Comparison of ENCODE assay signal across 15 cellular contexts in genomic region chr17:76484228-76484725, GRCh38. TPM values are rescaled to one million over a fixed set of nuclear protein-coding genes. Genes with fewer than 3 reads are reported as not detected.
DNase-seq lines count a peak whose midpoint lies in the region; ATAC-seq, FAIRE-seq and TF ChIP-seq lines count a peak whose summit lies in the region.
"Had no signal": no experiment of that assay in that cellular context is flagged by ENCODE, and none has a peak within 500 bp of the region (broad histone marks: within the 10 kb centered on the region; RNA-seq: fewer than 3 reads in every experiment).

No MANE protein-coding gene starts in this region.

- H3K27ac Mint-ChIP-seq in natural killer cell treated with Interleukin-12 subunit alpha and Interleukin-12 subunit beta and Interleukin-15 and Interleukin-18, amount 100 ng/mL, for 72 hours, result peak overlapping the region; percentile 46 to 81
- peak overlapping the region in 1 of 2 donors; percentile 53 for H3K27ac Mint-ChIP-seq in activated naive CD4-positive, alpha-beta T cell treated with anti-CD3 and anti-CD28 coated beads, Interleukin-2, amount 50 U/mL, for 72 hours

- FAIRE-seq in K562 (lab: Jason Lieb, UNC), result no peak

- no peaks in the 10 kb centered on the region for H3K9me1 ChIP-seq in K562 (ENCODE audit: control insufficient read depth, insufficient read depth, low read length)

- no peak overlapping the region for H3K4me3 ChIP-seq in BLaER1
- H3K4me3 ChIP-seq in OCI-LY1 (ENCODE audit: low read depth, low read length, poor library complexity, severe bottlenecking), result no peak overlapping the region
- no peak overlapping the region for H3K4me3 ChIP-seq in K562
- H3K4me3 ChIP-seq in foreskin fibroblast (ENCODE audit: low read depth in 1 of 2, low read length in 2 of 2), result no peak overlapping the region
- no peak overlapping the region for H3K4me3 ChIP-seq in MG63

- WGBS in K562 (ENCODE audit: insufficient coverage, low coverage, missing lambda C conversion rate), result 49% methylated on average over 8 of the region's 11 CpGs

- H3F3A ChIP-seq in OCI-LY1 (ENCODE audit: insufficient read depth, low read length), result no peaks in the 10 kb centered on the region

- POLR2A ChIA-PET in K562 (lab: Yijun Ruan, JAX), result interaction anchor here (1.6 kb wide), 1 partner anchor 9 kb away, joined by 5 read pairs; no protein-coding TSS in a partner anchor

- no peak for TF ChIP-seq CTCF in OCI-LY1 (IDR thresholded peaks at IDR 0.05; ENCODE audit: low read length)
- TF ChIP-seq CTCF in K562 (IDR thresholded peaks at IDR 0.05 in 2 of 3, conservative IDR thresholded peaks at IDR 0.05 in 1 of 3; ENCODE audit: insufficient read depth in 2 of 3, low read depth in 1 of 3, low read length in 3 of 3), result no peak
- no peak for TF ChIP-seq CTCF in foreskin fibroblast (IDR thresholded peaks at IDR 0.05; ENCODE audit: low read depth, low read length)

- H2AFZ ChIP-seq in OCI-LY1 (ENCODE audit: low read length), result no peak overlapping the region
- peak overlapping the region; percentile 68 for H2AFZ ChIP-seq in K562 (ENCODE audit: low read depth, low read length)

- no peak for ATAC-seq in K562
- ATAC-seq in natural killer cell treated with Interleukin-12 subunit alpha and Interleukin-12 subunit beta and Interleukin-15 and Interleukin-18, amount 100 ng/mL, for 72 hours, result no peak
- no peak for ATAC-seq in activated naive CD4-positive, alpha-beta T cell treated with anti-CD3 and anti-CD28 coated beads, Interleukin-2, amount 50 U/mL, for 72 hours
- no peak for ATAC-seq in activated CD4-positive, CD25-positive, alpha-beta regulatory T cell treated with anti-CD3 and anti-CD28 coated beads, Interleukin-2, amount 50 U/mL, for 24 hours

- H3K79me2 ChIP-seq in OCI-LY1 (ENCODE audit: insufficient read depth, low read length) (no peaks in the 10 kb centered on the region), K562 (ENCODE audit: control insufficient read depth, insufficient read depth, low read length) (no peaks in the 10 kb centered on the region; the same call in 2 of the 3 replicates)

- CTCF ChIA-PET in K562 (lab: Yijun Ruan, JAX; ENCODE audit: low intra/inter-chr PET ratio), result no interaction called here

- H3K4me1 Mint-ChIP-seq in natural killer cell treated with Interleukin-12 subunit alpha and Interleukin-12 subunit beta and Interleukin-15 and Interleukin-18, amount 100 ng/mL, for 72 hours (ENCODE audit: low read depth in 2 of 2), result peaks cover 31 to 32% of the 10 kb centered on the region in 2 donors

- intact Hi-C loops in K562 (cut with micrococcal nuclease), result no loop called here

- peaks cover 5% of the 10 kb centered on the region for H3K36me3 Mint-ChIP-seq in natural killer cell treated with Interleukin-12 subunit alpha and Interleukin-12 subunit beta and Interleukin-15 and Interleukin-18, amount 100 ng/mL, for 72 hours
- H3K36me3 Mint-ChIP-seq in activated naive CD4-positive, alpha-beta T cell treated with anti-CD3 and anti-CD28 coated beads, Interleukin-2, amount 50 U/mL, for 72 hours, result peaks cover 0 to 6% of the 10 kb centered on the region in 2 donors

- H3K4me1 ChIP-seq in BLaER1, result peaks cover 81% of the 10 kb centered on the region
- H3K4me1 ChIP-seq in OCI-LY1 (ENCODE audit: insufficient read depth, low read length, severe bottlenecking), result peaks cover 52% of the 10 kb centered on the region
- H3K4me1 ChIP-seq in K562 (replicated peaks in 1 of 2; ENCODE audit: control insufficient read depth in 2 of 2, insufficient read depth in 2 of 2, low read length in 2 of 2), result peaks cover 7 to 14% of the 10 kb centered on the region in 2 experiments; a peak in 4 of 5 replicates

- no peaks in the 10 kb centered on the region for H3K9me2 ChIP-seq in OCI-LY1 (ENCODE audit: low read depth, low read length)

- H3K27ac ChIP-seq in BLaER1 (peak overlapping the region; percentile 40), OCI-LY1 (ENCODE audit: low read depth, low read length, poor library complexity, severe bottlenecking) (peak overlapping the region; percentile 70), K562 (ENCODE audit: extremely low read depth, low read depth, low read length) (peak overlapping the region; percentile 35; the same call in 1 of the 3 replicates)

- H3K9me3 ChIP-seq in BLaER1, result no peaks in the 10 kb centered on the region
- H3K9me3 ChIP-seq in OCI-LY1 (ENCODE audit: low read length), result no peaks in the 10 kb centered on the region
- no peaks in the 10 kb centered on the region for H3K9me3 ChIP-seq in K562 (replicated peaks; ENCODE audit: control insufficient read depth, insufficient read depth, low read depth, low read length)
- H3K9me3 ChIP-seq in MG63, result no peaks in the 10 kb centered on the region

- no peak for TF ChIP-seq RAD21 in K562 (CRISPR knock-in tag; conservative IDR thresholded peaks at IDR 0.05 in 1 of 2, IDR thresholded peaks at IDR 0.05 in 1 of 2)

- no peak overlapping the region for H3K9ac ChIP-seq in BLaER1
- H3K9ac ChIP-seq in OCI-LY1 (ENCODE audit: low read length), result peak overlapping the region; percentile 22; the same call in 1 of the 2 replicates
- no peak overlapping the region for H3K9ac ChIP-seq in K562 (ENCODE audit: insufficient read depth in 1 of 2, low read depth in 2 of 2, low read length in 2 of 2)

- H3K36me3 ChIP-seq in BLaER1 (peaks cover 21% of the 10 kb centered on the region), OCI-LY1 (ENCODE audit: insufficient read depth, low read length) (no peaks in the 10 kb centered on the region), K562 (ENCODE audit: control insufficient read depth, insufficient read depth, low read length) (no peaks in the 10 kb centered on the region), MG63 (peaks cover 5% of the 10 kb centered on the region)

- BruUV-seq in K562 (replicated peaks; lab: Mats Ljungman, UMichigan), result no TSS peak

- DNase-seq in K562 (ENCODE audit: extremely low read depth in 1 of 4, low spot score in 3 of 4), result no peak
- no peak for DNase-seq in natural killer cell treated with Interleukin-12 subunit alpha and Interleukin-12 subunit beta and Interleukin-15 and Interleukin-18, amount 100 ng/mL, for 72 hours (ENCODE audit: low spot score)
- DNase-seq in foreskin fibroblast, result no peak
- no peak for DNase-seq in activated naive CD4-positive, alpha-beta T cell treated with anti-CD3 and anti-CD28 coated beads, Interleukin-2, amount 50 U/mL, for 72 hours (ENCODE audit: low spot score in 2 of 2)
- DNase-seq in MG63, result no peak
- DNase-seq: activated gamma-delta T cell, MM.1S, NCI-H1694, T-helper 2 cell had no signal

- H3K4me3 Mint-ChIP-seq in natural killer cell treated with Interleukin-12 subunit alpha and Interleukin-12 subunit beta and Interleukin-15 and Interleukin-18, amount 100 ng/mL, for 72 hours, result no peak overlapping the region
- H3K4me3 Mint-ChIP-seq: neural crest cell had no signal

- no peaks in the 10 kb centered on the region for H3K9me3 Mint-ChIP-seq in natural killer cell treated with Interleukin-12 subunit alpha and Interleukin-12 subunit beta and Interleukin-15 and Interleukin-18, amount 100 ng/mL, for 72 hours
- H3K9me3 Mint-ChIP-seq in activated naive CD4-positive, alpha-beta T cell treated with anti-CD3 and anti-CD28 coated beads, Interleukin-2, amount 50 U/mL, for 72 hours, result no peaks in the 10 kb centered on the region
- H3K9me3 Mint-ChIP-seq: neural crest cell had no signal

- in situ Hi-C loops in K562 (cut with MboI), result no loop called here

- no peaks in the 10 kb centered on the region for H3K27me3 ChIP-seq in BLaER1
- H3K27me3 ChIP-seq in OCI-LY1 (ENCODE audit: insufficient read depth, low read length), result no peaks in the 10 kb centered on the region
- no peaks in the 10 kb centered on the region; a peak in 1 of 5 replicates for H3K27me3 ChIP-seq in K562 (ENCODE audit: control insufficient read depth in 2 of 2, insufficient read depth in 2 of 2, low read length in 2 of 2)
- H3K27me3 ChIP-seq in MG63, result no peaks in the 10 kb centered on the region

- no peak for TF ChIP-seq EP300 in K562 (IDR thresholded peaks at IDR 0.05; ENCODE audit: low read length)

- H3K27me3 Mint-ChIP-seq in natural killer cell treated with Interleukin-12 subunit alpha and Interleukin-12 subunit beta and Interleukin-15 and Interleukin-18, amount 100 ng/mL, for 72 hours, result no peaks in the 10 kb centered on the region

- TF ChIP-seq POLR2A in K562 (conservative IDR thresholded peaks at IDR 0.05), result no peak

- no peaks in the 10 kb centered on the region for H4K20me1 ChIP-seq in BLaER1
- no peaks in the 10 kb centered on the region for H4K20me1 ChIP-seq in OCI-LY1 (ENCODE audit: insufficient read depth, low read length)
- H4K20me1 ChIP-seq in K562 (replicated peaks; ENCODE audit: control insufficient read depth, insufficient read depth, low read length), result no peaks in the 10 kb centered on the region

- H3K4me2 ChIP-seq in BLaER1 (peak overlapping the region; percentile 95), OCI-LY1 (ENCODE audit: low read length) (peak overlapping the region; percentile 27; the same call in 1 of the 2 replicates), K562 (ENCODE audit: insufficient read depth, low read length) (no peak overlapping the region; the same call in 1 of the 2 replicates)

RNA-seq across cellular contexts. Expression of gene AANAT, which starts 16.9 kb away (rescaled TPM):
- total RNA-seq in K562 (2011; cell fraction: chromatin; rRNA removed; ENCODE audit: low replicate concordance), result not detected in 2 replicates
- not detected in 2 replicates for total RNA-seq in K562 (2011; cell fraction: nucleolus; rRNA removed)
- total RNA-seq in K562 (2011; cell fraction: nucleoplasm; rRNA removed), result not detected in 2 replicates
- total RNA-seq in K562 (2014; rRNA removed) (not detected in 2 replicates), K562 (2014; rRNA removed; fragmentation: Illumina TruSeq; extraction: Trizol) (not detected in 2 replicates), K562 (2015; rRNA removed; fragmentation: Illumina TruSeq; extraction: Trizol) (not detected in 2 replicates), K562 (2021) (not detected in 2 replicates)
- polyA plus RNA-seq in K562 (2011; rRNA removed) (not detected in 2 replicates), K562 (2014; fragmentation: Illumina TruSeq; extraction: Trizol) (not detected in 2 replicates), K562 (2014; fragmentation: Nextera tagmentation; extraction: Ambion mirVana) (not detected), K562 (2014; rRNA removed) (not detected in 2 replicates)
- polyA plus RNA-seq in K562 (2011; cell fraction: cytosol; rRNA removed), result not detected in 2 replicates
- polyA plus RNA-seq in K562 (2011; cell fraction: nucleus; rRNA removed), result not detected in 2 replicates
- not detected in 2 replicates for polyA plus RNA-seq in K562 (2012)
- polyA minus RNA-seq in K562 (2011; rRNA and poly(A)+ RNA removed), result not detected in 2 replicates
- polyA minus RNA-seq in K562 (2011; cell fraction: cytosol; rRNA and poly(A)+ RNA removed), result not detected in 2 replicates
- polyA minus RNA-seq in K562 (2011; cell fraction: nucleus; rRNA and poly(A)+ RNA removed), result not detected in 2 replicates
- total RNA-seq in natural killer cell treated with Interleukin-12 subunit alpha and Interleukin-12 subunit beta and Interleukin-15 and Interleukin-18, amount 100 ng/mL, for 72 hours, result under 1 TPM in 1 of 2 donors, not detected in 1; 0.78 TPM
- not detected for total RNA-seq in activated naive CD4-positive, alpha-beta T cell treated with anti-CD3 and anti-CD28 coated beads, Interleukin-2, amount 50 U/mL, for 72 hours
- not detected in 2 replicates for total RNA-seq in MG63 (2014; rRNA removed; shearing (Covaris generic); ENCODE audit: low replicate concordance)
- total RNA-seq: epithelial cell of proximal tubule, neural crest cell had no signal
- polyA plus RNA-seq: AG04450 had no signal

RNA-seq across cellular contexts. Expression of gene RHBDF2, which starts 16.9 kb away (rescaled TPM):
- 5.1 and 22.6 TPM in 2 replicates for total RNA-seq in K562 (2011; cell fraction: chromatin; rRNA removed; ENCODE audit: low replicate concordance)
- total RNA-seq in K562 (2011; cell fraction: nucleolus; rRNA removed), result 12.2 and 15.7 TPM in 2 replicates
- 4.0 and 6.5 TPM in 2 replicates for total RNA-seq in K562 (2011; cell fraction: nucleoplasm; rRNA removed)
- 1.5 and 4.0 TPM in 2 replicates for total RNA-seq in K562 (2014; rRNA removed)
- total RNA-seq in K562 (2014; rRNA removed; fragmentation: Illumina TruSeq; extraction: Trizol), result 0.19 and 0.47 TPM in 2 replicates
- 0.65 and 0.75 TPM in 2 replicates for total RNA-seq in K562 (2015; rRNA removed; fragmentation: Illumina TruSeq; extraction: Trizol)
- 2.3 and 2.8 TPM in 2 replicates for total RNA-seq in K562 (2021)
- 1.1 and 3.1 TPM in 2 replicates for polyA plus RNA-seq in K562 (2011; rRNA removed)
- 1.7 and 6.2 TPM in 2 replicates for polyA plus RNA-seq in K562 (2011; cell fraction: cytosol; rRNA removed)
- polyA plus RNA-seq in K562 (2011; cell fraction: nucleus; rRNA removed), result 8.1 and 13.7 TPM in 2 replicates
- polyA plus RNA-seq in K562 (2012), result 1.5 and 1.7 TPM in 2 replicates
- 1.3 and 1.6 TPM in 2 replicates for polyA plus RNA-seq in K562 (2014; fragmentation: Illumina TruSeq; extraction: Trizol)
- polyA plus RNA-seq in K562 (2014; fragmentation: Nextera tagmentation; extraction: Ambion mirVana), result under 1 TPM; 0.04 to 0.06 TPM
- 1.5 and 1.6 TPM in 2 replicates for polyA plus RNA-seq in K562 (2014; rRNA removed)
- polyA minus RNA-seq in K562 (2011; rRNA and poly(A)+ RNA removed), result 0.74 and 1.6 TPM in 2 replicates
- polyA minus RNA-seq in K562 (2011; cell fraction: cytosol; rRNA and poly(A)+ RNA removed), result 2.7 and 6.3 TPM in 2 replicates
- polyA minus RNA-seq in K562 (2011; cell fraction: nucleus; rRNA and poly(A)+ RNA removed), result 4.7 and 5.3 TPM in 2 replicates
- 100 to 1,000 TPM; 156 to 234 TPM for total RNA-seq in natural killer cell treated with Interleukin-12 subunit alpha and Interleukin-12 subunit beta and Interleukin-15 and Interleukin-18, amount 100 ng/mL, for 72 hours
- 10 to 100 TPM; 30.4 to 43.1 TPM for total RNA-seq in activated naive CD4-positive, alpha-beta T cell treated with anti-CD3 and anti-CD28 coated beads, Interleukin-2, amount 50 U/mL, for 72 hours
- total RNA-seq in MG63 (2014; rRNA removed; shearing (Covaris generic); ENCODE audit: low replicate concordance), result 5.9 and 20.9 TPM in 2 replicates

RNA-seq across cellular contexts. Expression of gene UBE2O, which starts 31.3 kb away (rescaled TPM):
- 48.0 and 101 TPM in 2 replicates for total RNA-seq in K562 (2011; cell fraction: chromatin; rRNA removed; ENCODE audit: low replicate concordance)
- total RNA-seq in K562 (2011; cell fraction: nucleolus; rRNA removed), result 46.3 and 49.0 TPM in 2 replicates
- 34.9 and 41.1 TPM in 2 replicates for total RNA-seq in K562 (2011; cell fraction: nucleoplasm; rRNA removed)
- 20.5 and 21.6 TPM in 2 replicates for total RNA-seq in K562 (2014; rRNA removed)
- 8.8 and 10.0 TPM in 2 replicates for total RNA-seq in K562 (2014; rRNA removed; fragmentation: Illumina TruSeq; extraction: Trizol)
- 13.3 and 15.6 TPM in 2 replicates for total RNA-seq in K562 (2015; rRNA removed; fragmentation: Illumina TruSeq; extraction: Trizol)
- total RNA-seq in K562 (2021), result 36.8 and 39.7 TPM in 2 replicates
- polyA plus RNA-seq in K562 (2011; rRNA removed), result 12.6 and 20.8 TPM in 2 replicates
- 9.9 and 13.8 TPM in 2 replicates for polyA plus RNA-seq in K562 (2011; cell fraction: cytosol; rRNA removed)
- polyA plus RNA-seq in K562 (2011; cell fraction: nucleus; rRNA removed), result 60.0 and 60.8 TPM in 2 replicates
- 24.4 and 24.9 TPM in 2 replicates for polyA plus RNA-seq in K562 (2012)
- 24.5 and 25.4 TPM in 2 replicates for polyA plus RNA-seq in K562 (2014; fragmentation: Illumina TruSeq; extraction: Trizol)
- 1 to 10 TPM; 1.6 to 1.7 TPM for polyA plus RNA-seq in K562 (2014; fragmentation: Nextera tagmentation; extraction: Ambion mirVana)
- polyA plus RNA-seq in K562 (2014; rRNA removed), result 15.6 and 22.1 TPM in 2 replicates
- 56.4 and 69.3 TPM in 2 replicates for polyA minus RNA-seq in K562 (2011; rRNA and poly(A)+ RNA removed)
- polyA minus RNA-seq in K562 (2011; cell fraction: cytosol; rRNA and poly(A)+ RNA removed), result 26.6 and 31.1 TPM in 2 replicates
- 11.0 and 22.8 TPM in 2 replicates for polyA minus RNA-seq in K562 (2011; cell fraction: nucleus; rRNA and poly(A)+ RNA removed)
- 10 to 100 TPM; 46.7 to 66.9 TPM for total RNA-seq in natural killer cell treated with Interleukin-12 subunit alpha and Interleukin-12 subunit beta and Interleukin-15 and Interleukin-18, amount 100 ng/mL, for 72 hours
- 10 to 100 TPM; 17.3 to 45.8 TPM for total RNA-seq in activated naive CD4-positive, alpha-beta T cell treated with anti-CD3 and anti-CD28 coated beads, Interleukin-2, amount 50 U/mL, for 72 hours
- total RNA-seq in MG63 (2014; rRNA removed; shearing (Covaris generic); ENCODE audit: low replicate concordance), result 19.7 and 32.7 TPM in 2 replicates

RNA-seq across cellular contexts. Expression of gene CYGB, which starts 53.2 kb away (rescaled TPM):
- total RNA-seq in K562 (2011; cell fraction: chromatin; rRNA removed; ENCODE audit: low replicate concordance), result 0.84 TPM in 1 of 2 replicates, not detected in the other
- total RNA-seq in K562 (2011; cell fraction: nucleolus; rRNA removed), result 0.66 TPM in 1 of 2 replicates, not detected in the other
- 1.2 TPM in 1 of 2 replicates, not detected in the other for total RNA-seq in K562 (2011; cell fraction: nucleoplasm; rRNA removed)
- total RNA-seq in K562 (2014; rRNA removed) (0.95 TPM in 1 of 2 replicates, not detected in the other), K562 (2014; rRNA removed; fragmentation: Illumina TruSeq; extraction: Trizol) (0.16 TPM in 1 of 2 replicates, not detected in the other), K562 (2015; rRNA removed; fragmentation: Illumina TruSeq; extraction: Trizol) (not detected in 2 replicates), K562 (2021) (0.13 and 0.24 TPM in 2 replicates)
- polyA plus RNA-seq in K562 (2011; rRNA removed) (0.05 and 0.08 TPM in 2 replicates), K562 (2014; fragmentation: Illumina TruSeq; extraction: Trizol) (0.54 TPM in 1 of 2 replicates, not detected in the other), K562 (2014; fragmentation: Nextera tagmentation; extraction: Ambion mirVana) (not detected), K562 (2014; rRNA removed) (0.11 and 0.12 TPM in 2 replicates)
- polyA plus RNA-seq in K562 (2011; cell fraction: cytosol; rRNA removed), result 0.18 and 0.40 TPM in 2 replicates
- 0.20 and 0.38 TPM in 2 replicates for polyA plus RNA-seq in K562 (2011; cell fraction: nucleus; rRNA removed)
- polyA plus RNA-seq in K562 (2012), result 0.09 and 0.24 TPM in 2 replicates
- polyA minus RNA-seq in K562 (2011; rRNA and poly(A)+ RNA removed), result not detected in 2 replicates
- not detected in 2 replicates for polyA minus RNA-seq in K562 (2011; cell fraction: cytosol; rRNA and poly(A)+ RNA removed)
- not detected in 2 replicates for polyA minus RNA-seq in K562 (2011; cell fraction: nucleus; rRNA and poly(A)+ RNA removed)
- 1 to 10 TPM; 1.0 to 2.9 TPM for total RNA-seq in natural killer cell treated with Interleukin-12 subunit alpha and Interleukin-12 subunit beta and Interleukin-15 and Interleukin-18, amount 100 ng/mL, for 72 hours
- total RNA-seq in activated naive CD4-positive, alpha-beta T cell treated with anti-CD3 and anti-CD28 coated beads, Interleukin-2, amount 50 U/mL, for 72 hours, result not detected
- 7.6 and 14.0 TPM in 2 replicates for total RNA-seq in MG63 (2014; rRNA removed; shearing (Covaris generic); ENCODE audit: low replicate concordance)

RNA-seq across cellular contexts. Expression of gene PRCD, which starts 55.6 kb away (rescaled TPM):
- total RNA-seq in K562 (2011; cell fraction: chromatin; rRNA removed; ENCODE audit: low replicate concordance), result 0.14 TPM in 1 of 2 replicates, not detected in the other
- total RNA-seq in K562 (2011; cell fraction: nucleolus; rRNA removed), result not detected in 2 replicates
- total RNA-seq in K562 (2011; cell fraction: nucleoplasm; rRNA removed), result not detected in 2 replicates
- total RNA-seq in K562 (2014; rRNA removed) (not detected in 2 replicates), K562 (2014; rRNA removed; fragmentation: Illumina TruSeq; extraction: Trizol) (not detected in 2 replicates), K562 (2015; rRNA removed; fragmentation: Illumina TruSeq; extraction: Trizol) (not detected in 2 replicates), K562 (2021) (0.27 TPM in 1 of 2 replicates, not detected in the other)
- polyA plus RNA-seq in K562 (2011; rRNA removed) (0.20 and 0.39 TPM in 2 replicates), K562 (2014; fragmentation: Illumina TruSeq; extraction: Trizol) (not detected in 2 replicates), K562 (2014; fragmentation: Nextera tagmentation; extraction: Ambion mirVana) (under 1 TPM in 1 of 2 experiments, not detected in 1; 0.25 TPM), K562 (2014; rRNA removed) (0.21 TPM in 1 of 2 replicates, not detected in the other)
- not detected in 2 replicates for polyA plus RNA-seq in K562 (2011; cell fraction: cytosol; rRNA removed)
- 0.10 and 0.13 TPM in 2 replicates for polyA plus RNA-seq in K562 (2011; cell fraction: nucleus; rRNA removed)
- 0.26 and 0.65 TPM in 2 replicates for polyA plus RNA-seq in K562 (2012)
- 0.07 TPM in 1 of 2 replicates, not detected in the other for polyA minus RNA-seq in K562 (2011; rRNA and poly(A)+ RNA removed)
- not detected in 2 replicates for polyA minus RNA-seq in K562 (2011; cell fraction: cytosol; rRNA and poly(A)+ RNA removed)
- not detected in 2 replicates for polyA minus RNA-seq in K562 (2011; cell fraction: nucleus; rRNA and poly(A)+ RNA removed)
- total RNA-seq in natural killer cell treated with Interleukin-12 subunit alpha and Interleukin-12 subunit beta and Interleukin-15 and Interleukin-18, amount 100 ng/mL, for 72 hours, result under 1 TPM in 1 of 2 donors, not detected in 1; 0.78 TPM
- not detected for total RNA-seq in activated naive CD4-positive, alpha-beta T cell treated with anti-CD3 and anti-CD28 coated beads, Interleukin-2, amount 50 U/mL, for 72 hours
- 1.2 TPM in 1 of 2 replicates, not detected in the other for total RNA-seq in MG63 (2014; rRNA removed; shearing (Covaris generic); ENCODE audit: low replicate concordance)
